Comparison of ENCODE assay signal across 2 cellular contexts in genomic region chr16:963913-964695, GRCh38.
A peak's percentile ranks its signal among the peaks of the same experiment; 100 is the strongest.
TF ChIP-seq lines count a peak whose summit lies in the region.

No MANE protein-coding gene starts in this region.

TF ChIP-seq in HEK293, 187 proteins besides CTCF, POLR2A, EP300 and RAD21:
- TF ChIP-seq PRDM6 (tag by site-specific recombination; IDR thresholded peaks at IDR 0.05) (0 out of 2 replicates have a peak, but pooled peaks have one; percentile 34), ZNF624 (tag by site-specific recombination; IDR thresholded peaks at IDR 0.05) (no peak), SCRT1 (tag by site-specific recombination; IDR thresholded peaks at IDR 0.05; ENCODE audit: borderline replicate concordance) (no peak), TCF7L2 (IDR thresholded peaks at IDR 0.05; ENCODE audit: borderline replicate concordance, low read depth, low read length) (no peak), ZNF362 (tag by site-specific recombination; IDR thresholded peaks at IDR 0.05) (peak; percentile 72)

TF ChIP-seq in endothelial cell of umbilical vein, 7 proteins besides CTCF, POLR2A, EP300 and RAD21:
- TF ChIP-seq POLR2AphosphoS5 (IDR thresholded peaks at IDR 0.05; ENCODE audit: insufficient read depth, low read depth, low read length) (peak; percentile 13), MAX (IDR thresholded peaks at IDR 0.05; ENCODE audit: insufficient read depth, insufficient read length) (no peak), GATA2 (IDR thresholded peaks at IDR 0.05; ENCODE audit: insufficient read depth, insufficient read length, low read depth, low read length) (no peak), JUN (IDR thresholded peaks at IDR 0.05; ENCODE audit: borderline replicate concordance, insufficient read depth, insufficient read length, low read depth) (no peak)
